In the genomic region with DNA sequence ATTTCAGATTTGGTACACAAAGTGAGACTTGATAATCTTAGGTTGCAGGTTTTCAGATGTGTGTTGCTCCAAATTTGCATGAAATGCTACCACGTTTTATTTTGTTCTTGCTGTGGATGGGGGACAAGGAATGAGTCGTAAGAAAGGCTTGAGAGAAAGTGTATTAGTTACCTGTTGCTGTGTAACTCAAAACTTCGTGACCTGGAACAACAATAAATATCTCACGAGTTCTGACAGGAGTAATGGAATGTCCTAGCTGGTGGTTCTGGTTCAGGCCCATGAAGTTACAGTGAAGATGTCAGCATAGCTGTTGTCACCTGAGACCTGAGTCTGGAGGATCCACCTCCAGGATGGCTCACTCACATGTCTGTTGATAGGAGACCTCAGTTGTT, we compare ENCODE assay signal across 1 cellular context.
TF ChIP-seq lines count a peak whose summit lies in the region.

No MANE protein-coding gene starts in this region.

TF ChIP-seq in HepG2, 621 proteins besides CTCF, POLR2A, EP300 and RAD21:
- TF ChIP-seq, protein P1, sequence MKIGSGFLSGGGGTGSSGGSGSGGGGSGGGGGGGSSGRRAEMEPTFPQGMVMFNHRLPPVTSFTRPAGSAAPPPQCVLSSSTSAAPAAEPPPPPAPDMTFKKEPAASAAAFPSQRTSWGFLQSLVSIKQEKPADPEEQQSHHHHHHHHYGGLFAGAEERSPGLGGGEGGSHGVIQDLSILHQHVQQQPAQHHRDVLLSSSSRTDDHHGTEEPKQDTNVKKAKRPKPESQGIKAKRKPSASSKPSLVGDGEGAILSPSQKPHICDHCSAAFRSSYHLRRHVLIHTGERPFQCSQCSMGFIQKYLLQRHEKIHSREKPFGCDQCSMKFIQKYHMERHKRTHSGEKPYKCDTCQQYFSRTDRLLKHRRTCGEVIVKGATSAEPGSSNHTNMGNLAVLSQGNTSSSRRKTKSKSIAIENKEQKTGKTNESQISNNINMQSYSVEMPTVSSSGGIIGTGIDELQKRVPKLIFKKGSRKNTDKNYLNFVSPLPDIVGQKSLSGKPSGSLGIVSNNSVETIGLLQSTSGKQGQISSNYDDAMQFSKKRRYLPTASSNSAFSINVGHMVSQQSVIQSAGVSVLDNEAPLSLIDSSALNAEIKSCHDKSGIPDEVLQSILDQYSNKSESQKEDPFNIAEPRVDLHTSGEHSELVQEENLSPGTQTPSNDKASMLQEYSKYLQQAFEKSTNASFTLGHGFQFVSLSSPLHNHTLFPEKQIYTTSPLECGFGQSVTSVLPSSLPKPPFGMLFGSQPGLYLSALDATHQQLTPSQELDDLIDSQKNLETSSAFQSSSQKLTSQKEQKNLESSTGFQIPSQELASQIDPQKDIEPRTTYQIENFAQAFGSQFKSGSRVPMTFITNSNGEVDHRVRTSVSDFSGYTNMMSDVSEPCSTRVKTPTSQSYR (CRISPR knock-in tag; IDR thresholded peaks at IDR 0.05; ENCODE audit: borderline replicate concordance): no peak
- TF ChIP-seq PHF21A (CRISPR knock-in tag; IDR thresholded peaks at IDR 0.05) (no peak), PRMT3 (CRISPR knock-in tag; IDR thresholded peaks at IDR 0.05; ENCODE audit: borderline replicate concordance, low read depth) (no peak), RBM39 (IDR thresholded peaks at IDR 0.05; ENCODE audit: low read depth, low read length, poor library complexity, severe bottlenecking) (no peak), ZNF841 (CRISPR knock-in tag; IDR thresholded peaks at IDR 0.05; ENCODE audit: borderline replicate concordance) (no peak), ZNF317 (CRISPR knock-in tag; IDR thresholded peaks at IDR 0.05) (no peak), SYNCRIP (IDR thresholded peaks at IDR 0.05; ENCODE audit: insufficient read depth, low read depth, low read length) (no peak), KDM5B (CRISPR knock-in tag; IDR thresholded peaks at IDR 0.05; ENCODE audit: borderline replicate concordance) (no peak), MIXL1 (CRISPR knock-in tag; IDR thresholded peaks at IDR 0.05) (no peak), ZNF703 (CRISPR knock-in tag; IDR thresholded peaks at IDR 0.05; ENCODE audit: borderline replicate concordance) (no peak), ZBTB42 (CRISPR knock-in tag; IDR thresholded peaks at IDR 0.05) (no peak), TEAD2 (CRISPR knock-in tag; IDR thresholded peaks at IDR 0.05) (no peak), RARA (CRISPR knock-in tag; IDR thresholded peaks at IDR 0.05) (no peak), ZNF790 (CRISPR knock-in tag; IDR thresholded peaks at IDR 0.05; ENCODE audit: borderline replicate concordance) (no peak)
- TF ChIP-seq, protein P2, sequence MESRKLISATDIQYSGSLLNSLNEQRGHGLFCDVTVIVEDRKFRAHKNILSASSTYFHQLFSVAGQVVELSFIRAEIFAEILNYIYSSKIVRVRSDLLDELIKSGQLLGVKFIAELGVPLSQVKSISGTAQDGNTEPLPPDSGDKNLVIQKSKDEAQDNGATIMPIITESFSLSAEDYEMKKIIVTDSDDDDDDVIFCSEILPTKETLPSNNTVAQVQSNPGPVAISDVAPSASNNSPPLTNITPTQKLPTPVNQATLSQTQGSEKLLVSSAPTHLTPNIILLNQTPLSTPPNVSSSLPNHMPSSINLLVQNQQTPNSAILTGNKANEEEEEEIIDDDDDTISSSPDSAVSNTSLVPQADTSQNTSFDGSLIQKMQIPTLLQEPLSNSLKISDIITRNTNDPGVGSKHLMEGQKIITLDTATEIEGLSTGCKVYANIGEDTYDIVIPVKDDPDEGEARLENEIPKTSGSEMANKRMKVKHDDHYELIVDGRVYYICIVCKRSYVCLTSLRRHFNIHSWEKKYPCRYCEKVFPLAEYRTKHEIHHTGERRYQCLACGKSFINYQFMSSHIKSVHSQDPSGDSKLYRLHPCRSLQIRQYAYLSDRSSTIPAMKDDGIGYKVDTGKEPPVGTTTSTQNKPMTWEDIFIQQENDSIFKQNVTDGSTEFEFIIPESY (CRISPR knock-in tag; IDR thresholded peaks at IDR 0.05): no peak
- TF ChIP-seq, protein P3, sequence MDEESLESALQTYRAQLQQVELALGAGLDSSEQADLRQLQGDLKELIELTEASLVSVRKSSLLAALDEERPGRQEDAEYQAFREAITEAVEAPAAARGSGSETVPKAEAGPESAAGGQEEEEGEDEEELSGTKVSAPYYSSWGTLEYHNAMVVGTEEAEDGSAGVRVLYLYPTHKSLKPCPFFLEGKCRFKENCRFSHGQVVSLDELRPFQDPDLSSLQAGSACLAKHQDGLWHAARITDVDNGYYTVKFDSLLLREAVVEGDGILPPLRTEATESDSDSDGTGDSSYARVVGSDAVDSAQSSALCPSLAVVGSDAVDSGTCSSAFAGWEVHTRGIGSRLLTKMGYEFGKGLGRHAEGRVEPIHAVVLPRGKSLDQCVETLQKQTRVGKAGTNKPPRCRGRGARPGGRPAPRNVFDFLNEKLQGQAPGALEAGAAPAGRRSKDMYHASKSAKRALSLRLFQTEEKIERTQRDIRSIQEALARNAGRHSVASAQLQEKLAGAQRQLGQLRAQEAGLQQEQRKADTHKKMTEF (CRISPR knock-in tag; IDR thresholded peaks at IDR 0.05): no peak
- TF ChIP-seq, protein P4, sequence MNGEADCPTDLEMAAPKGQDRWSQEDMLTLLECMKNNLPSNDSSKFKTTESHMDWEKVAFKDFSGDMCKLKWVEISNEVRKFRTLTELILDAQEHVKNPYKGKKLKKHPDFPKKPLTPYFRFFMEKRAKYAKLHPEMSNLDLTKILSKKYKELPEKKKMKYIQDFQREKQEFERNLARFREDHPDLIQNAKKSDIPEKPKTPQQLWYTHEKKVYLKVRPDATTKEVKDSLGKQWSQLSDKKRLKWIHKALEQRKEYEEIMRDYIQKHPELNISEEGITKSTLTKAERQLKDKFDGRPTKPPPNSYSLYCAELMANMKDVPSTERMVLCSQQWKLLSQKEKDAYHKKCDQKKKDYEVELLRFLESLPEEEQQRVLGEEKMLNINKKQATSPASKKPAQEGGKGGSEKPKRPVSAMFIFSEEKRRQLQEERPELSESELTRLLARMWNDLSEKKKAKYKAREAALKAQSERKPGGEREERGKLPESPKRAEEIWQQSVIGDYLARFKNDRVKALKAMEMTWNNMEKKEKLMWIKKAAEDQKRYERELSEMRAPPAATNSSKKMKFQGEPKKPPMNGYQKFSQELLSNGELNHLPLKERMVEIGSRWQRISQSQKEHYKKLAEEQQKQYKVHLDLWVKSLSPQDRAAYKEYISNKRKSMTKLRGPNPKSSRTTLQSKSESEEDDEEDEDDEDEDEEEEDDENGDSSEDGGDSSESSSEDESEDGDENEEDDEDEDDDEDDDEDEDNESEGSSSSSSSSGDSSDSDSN (CRISPR knock-in tag; IDR thresholded peaks at IDR 0.05): no peak
- TF ChIP-seq, protein P5, sequence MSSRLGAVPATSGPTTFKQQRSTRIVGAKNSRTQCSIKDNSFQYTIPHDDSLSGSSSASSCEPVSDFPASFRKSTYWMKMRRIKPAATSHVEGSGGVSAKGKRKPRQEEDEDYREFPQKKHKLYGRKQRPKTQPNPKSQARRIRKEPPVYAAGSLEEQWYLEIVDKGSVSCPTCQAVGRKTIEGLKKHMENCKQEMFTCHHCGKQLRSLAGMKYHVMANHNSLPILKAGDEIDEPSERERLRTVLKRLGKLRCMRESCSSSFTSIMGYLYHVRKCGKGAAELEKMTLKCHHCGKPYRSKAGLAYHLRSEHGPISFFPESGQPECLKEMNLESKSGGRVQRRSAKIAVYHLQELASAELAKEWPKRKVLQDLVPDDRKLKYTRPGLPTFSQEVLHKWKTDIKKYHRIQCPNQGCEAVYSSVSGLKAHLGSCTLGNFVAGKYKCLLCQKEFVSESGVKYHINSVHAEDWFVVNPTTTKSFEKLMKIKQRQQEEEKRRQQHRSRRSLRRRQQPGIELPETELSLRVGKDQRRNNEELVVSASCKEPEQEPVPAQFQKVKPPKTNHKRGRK (CRISPR knock-in tag; IDR thresholded peaks at IDR 0.05): no peak
- TF ChIP-seq, protein P6, sequence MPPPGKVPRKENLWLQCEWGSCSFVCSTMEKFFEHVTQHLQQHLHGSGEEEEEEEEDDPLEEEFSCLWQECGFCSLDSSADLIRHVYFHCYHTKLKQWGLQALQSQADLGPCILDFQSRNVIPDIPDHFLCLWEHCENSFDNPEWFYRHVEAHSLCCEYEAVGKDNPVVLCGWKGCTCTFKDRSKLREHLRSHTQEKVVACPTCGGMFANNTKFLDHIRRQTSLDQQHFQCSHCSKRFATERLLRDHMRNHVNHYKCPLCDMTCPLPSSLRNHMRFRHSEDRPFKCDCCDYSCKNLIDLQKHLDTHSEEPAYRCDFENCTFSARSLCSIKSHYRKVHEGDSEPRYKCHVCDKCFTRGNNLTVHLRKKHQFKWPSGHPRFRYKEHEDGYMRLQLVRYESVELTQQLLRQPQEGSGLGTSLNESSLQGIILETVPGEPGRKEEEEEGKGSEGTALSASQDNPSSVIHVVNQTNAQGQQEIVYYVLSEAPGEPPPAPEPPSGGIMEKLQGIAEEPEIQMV (CRISPR knock-in tag; IDR thresholded peaks at IDR 0.05; ENCODE audit: low read depth): no peak
